In the genomic region with DNA sequence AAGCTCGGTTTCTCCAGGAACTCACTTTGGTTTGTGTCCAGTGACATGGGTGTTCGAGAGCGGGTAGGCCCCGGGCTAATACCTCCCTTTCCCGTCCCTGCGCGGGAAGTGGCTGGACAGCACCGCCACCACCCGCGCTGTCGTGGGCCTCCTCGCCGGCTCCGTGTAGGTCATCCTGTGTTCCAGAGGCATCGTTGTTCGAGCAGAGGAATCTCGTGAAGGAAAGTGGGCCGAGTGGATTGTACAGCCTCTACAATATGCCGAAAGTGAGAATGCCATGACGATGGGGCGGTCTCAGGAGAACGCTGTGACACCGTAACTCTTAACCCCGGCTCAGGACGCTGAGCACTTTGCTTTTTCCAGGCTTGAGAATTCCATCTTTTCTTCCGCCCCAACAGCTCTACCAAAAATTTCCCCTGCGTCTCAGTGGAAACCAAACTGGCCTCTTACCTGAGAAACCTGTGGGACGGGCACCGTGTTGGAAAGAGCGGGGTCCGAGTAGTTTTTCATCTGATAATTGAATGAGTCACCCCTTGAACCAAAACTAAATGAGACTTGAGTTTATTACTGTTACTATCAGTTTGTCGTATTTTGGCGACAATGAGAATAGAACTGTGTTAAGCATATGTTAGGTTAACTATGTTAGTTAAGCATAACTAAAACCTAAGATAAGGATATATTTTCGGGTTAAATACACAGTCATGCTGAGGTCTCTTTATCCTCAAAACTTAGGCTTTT, we compare ENCODE assay signal across 9 cellular contexts. TPM values are rescaled to one million over a fixed set of nuclear protein-coding genes. Genes with fewer than 3 reads are reported as not detected.
DNase-seq lines count a peak whose midpoint lies in the region; ATAC-seq and TF ChIP-seq lines count a peak whose summit lies in the region.
"Had no signal": no experiment of that assay in that cellular context is flagged by ENCODE, and none has a peak within 500 bp of the region (broad histone marks: within the 10 kb centered on the region; RNA-seq: fewer than 3 reads in every experiment).

No MANE protein-coding gene starts in this region.

- TF ChIP-seq CTCF in thoracic aorta (IDR thresholded peaks at IDR 0.05): no peak

- H3K27ac ChIP-seq in angular gyrus (ENCODE audit: low read depth, low read length) (peak overlapping the region; percentile 100), thoracic aorta (peak overlapping the region; percentile 94 to 95)

- no peaks in the 10 kb centered on the region for H3K9me3 ChIP-seq in thoracic aorta

- no peaks in the 10 kb centered on the region for H3K27me3 ChIP-seq in thoracic aorta (replicated peaks; ENCODE audit: insufficient read depth)

- H3K36me3 ChIP-seq in thoracic aorta: peaks cover 8% of the 10 kb centered on the region

- DNase-seq in stimulated activated CD4-positive, alpha-beta T cell treated with anti-CD3 and anti-CD28 coated beads, Interleukin-4, amount 100 ng/mL, for 4 hours: peak; percentile 15 to 31
- DNase-seq in stimulated activated CD4-positive, alpha-beta T cell treated with anti-CD3 and anti-CD28 coated beads, Interleukin-1b, Interleukin-23, amount 100 ng/mL, for 48 hours: no peak
- DNase-seq in kidney tubule cell (ENCODE audit: low spot score) (peak; percentile 4), thoracic aorta (ENCODE audit: low spot score) (peak; percentile 6), A172 (ENCODE audit: low spot score) (no peak)

- H3K4me3 ChIP-seq in thoracic aorta: peak overlapping the region; percentile 89

- peaks cover 32 to 53% of the 10 kb centered on the region in 2 donors for H3K4me1 ChIP-seq in thoracic aorta (ENCODE audit: control insufficient read depth in 1 of 2, low read depth in 2 of 2)

- peak; percentile 18 for ATAC-seq in HG03521 (IDR thresholded peaks at IDR 0.05; ENCODE audit: unreplicated experiment)
- ATAC-seq in thoracic aorta (ENCODE audit: insufficient number of reproducible peaks, low FRiP score, low read depth): peak; percentile 21
- no peak for ATAC-seq in HG03457 (IDR thresholded peaks at IDR 0.05; ENCODE audit: unreplicated experiment)

RNA-seq across cellular contexts. Expression of gene EIF2S1, which starts 0.5 kb away (rescaled TPM):
- total RNA-seq in thoracic aorta: 100 to 1,000 TPM in 1 of 2 donors, 10 to 100 TPM in 1; 74.9 to 126 TPM
- total RNA-seq in A172 (2014; rRNA removed; shearing (Covaris generic)): 316 and 323 TPM in 2 replicates

RNA-seq across cellular contexts. Expression of gene ATP6V1D, which starts 1.0 kb away (rescaled TPM):
- total RNA-seq in thoracic aorta: 10 to 100 TPM; 30.3 to 50.1 TPM
- 159 and 183 TPM in 2 replicates for total RNA-seq in A172 (2014; rRNA removed; shearing (Covaris generic))

RNA-seq across cellular contexts. Expression of gene PLEK2, which starts 51.3 kb away (rescaled TPM):
- total RNA-seq in thoracic aorta: 1 to 10 TPM; 2.0 to 5.9 TPM
- 0.69 and 4.1 TPM in 2 replicates for total RNA-seq in A172 (2014; rRNA removed; shearing (Covaris generic))
- total RNA-seq: myocyte had no signal

Comparison
In these comparisons a context has a peak if more than half of its experiments do, and no peak if none do; other contexts are left out.
1. DNase-seq: peak in stimulated activated CD4-positive, alpha-beta T cell treated with anti-CD3 and anti-CD28 coated beads, Interleukin-4, amount 100 ng/mL, for 4 hours (2 of 2), kidney tubule cell (single experiment) and thoracic aorta (single experiment); none in stimulated activated CD4-positive, alpha-beta T cell treated with anti-CD3 and anti-CD28 coated beads, Interleukin-1b, Interleukin-23, amount 100 ng/mL, for 48 hours (single experiment) and A172 (single experiment).